In genomic region chr18:7725473-7725872, GRCh38 we compare ENCODE assay signal across 20 cellular contexts.
DNase-seq lines count a peak whose midpoint lies in the region; ATAC-seq, FAIRE-seq and TF ChIP-seq lines count a peak whose summit lies in the region.
"Had no signal": no experiment of that assay in that cellular context is flagged by ENCODE, and none has a peak within 500 bp of the region (broad histone marks: within the 10 kb centered on the region; RNA-seq: fewer than 3 reads in every experiment).

No MANE protein-coding gene starts in this region.

- no peak for TF ChIP-seq POLR2A in H1 (IDR thresholded peaks at IDR 0.05; ENCODE audit: control extremely low read depth in 1 of 2, low read depth in 2 of 2, low read length in 2 of 2)

- H2BK5ac ChIP-seq in H1 (ENCODE audit: low read depth, low read length) (no peak overlapping the region), mesendoderm (ENCODE audit: low read length) (no peak overlapping the region), trophoblast cell (ENCODE audit: low read depth, low read length, poor library complexity) (no peak overlapping the region)

- H3K27me3 ChIP-seq in H1 (replicated peaks in 1 of 4; ENCODE audit: control insufficient read depth in 3 of 4, extremely low read depth in 1 of 4, insufficient read depth in 3 of 4, low read length in 3 of 4) (no peaks in the 10 kb centered on the region), mesendoderm (ENCODE audit: insufficient read depth, low read length, poor library complexity) (no peaks in the 10 kb centered on the region), trophoblast cell (ENCODE audit: insufficient read depth, low read length) (no peaks in the 10 kb centered on the region), skeletal muscle satellite cell (ENCODE audit: control insufficient read depth, insufficient read depth, low read length) (peaks cover 3% of the 10 kb centered on the region)

- H4K5ac ChIP-seq in H1 (ENCODE audit: insufficient read length, low read depth, low read length) (no peak overlapping the region), mesendoderm (ENCODE audit: low read length) (no peak overlapping the region)

- H4K91ac ChIP-seq in H1 (replicated peaks; ENCODE audit: insufficient read length, low read length): no peak overlapping the region
- no peak overlapping the region for H4K91ac ChIP-seq in trophoblast cell (ENCODE audit: low read depth, low read length)

- H3K9ac ChIP-seq in H1 (replicated peaks in 1 of 4; ENCODE audit: extremely low read depth in 1 of 4, low read depth in 3 of 4, low read length in 3 of 4) (no peak overlapping the region; a peak in 1 of 7 replicates), mesendoderm (ENCODE audit: low read length) (no peak overlapping the region), trophoblast cell (ENCODE audit: low read length) (no peak overlapping the region), skeletal muscle satellite cell (ENCODE audit: low read depth, low read length) (no peak overlapping the region)

- no peak overlapping the region for H2BK15ac ChIP-seq in H1 (ENCODE audit: low read length)
- H2BK15ac ChIP-seq in mesendoderm (replicated peaks; ENCODE audit: low read depth): no peak overlapping the region

- TF ChIP-seq EP300 in H1 (IDR thresholded peaks at IDR 0.05; ENCODE audit: borderline replicate concordance in 1 of 2, low read depth in 2 of 2, low read length in 2 of 2): no peak

- H3K4ac ChIP-seq in H1 (replicated peaks; ENCODE audit: insufficient read length, low read depth, low read length) (no peak overlapping the region), mesendoderm (ENCODE audit: low read depth, low read length) (no peak overlapping the region), trophoblast cell (ENCODE audit: low read depth, low read length) (no peak overlapping the region)

- H4K12ac ChIP-seq in trophoblast cell (ENCODE audit: low read depth, low read length): no peak overlapping the region

- POLR2A ChIA-PET in H1 (lab: Charles Lee; ENCODE audit: partially characterized antibody): no interaction called here

- 83% methylated on average over 9 of the region's 9 CpGs; no CpG with 5 or more reads in 1 of the 2 experiments for WGBS in H1 (ENCODE audit: extremely low coverage in 1 of 2, insufficient coverage in 1 of 2, insufficient read length in 1 of 2, insufficient replicate concordance in 2 of 2, low coverage in 1 of 2, low lambda C conversion rate in 2 of 2, missing lambda C conversion rate in 1 of 2), 2 experiments
- WGBS in mesendoderm (ENCODE audit: extremely low coverage, insufficient coverage, low lambda C conversion rate): no CpG with 5 or more reads among the region's 9 CpGs
- WGBS in trophoblast cell (ENCODE audit: extremely low coverage, insufficient coverage, insufficient read length): no CpG with 5 or more reads among the region's 9 CpGs

- H2BK120ac ChIP-seq in H1 (replicated peaks; ENCODE audit: low read depth, low read length) (no peak overlapping the region), mesendoderm (ENCODE audit: low read depth, low read length) (no peak overlapping the region), trophoblast cell (ENCODE audit: insufficient read depth, low read length, poor library complexity) (peak overlapping the region; percentile 15)

- H3K4me3 ChIP-seq in H1 (ENCODE audit: extremely low read depth in 1 of 4, insufficient read depth in 2 of 4, low read depth in 3 of 4, low read length in 4 of 4) (no peak overlapping the region), mesendoderm (ENCODE audit: low read length) (no peak overlapping the region), trophoblast cell (ENCODE audit: low read depth, low read length) (no peak overlapping the region), skeletal muscle satellite cell (ENCODE audit: low read length) (no peak overlapping the region), foreskin fibroblast (ENCODE audit: low read depth in 1 of 2, low read length in 2 of 2) (no peak overlapping the region)

- no peak for TF ChIP-seq RAD21 in H1 (IDR thresholded peaks at IDR 0.05 in 1 of 2, conservative IDR thresholded peaks at IDR 0.05 in 1 of 2; ENCODE audit: low read depth in 2 of 2, low read length in 2 of 2)

- ATAC-seq in HG03039 (IDR thresholded peaks at IDR 0.05; ENCODE audit: unreplicated experiment) (no peak), HG03196 (IDR thresholded peaks at IDR 0.05; ENCODE audit: unreplicated experiment) (no peak)

- no peak overlapping the region for H2AFZ ChIP-seq in H1 (ENCODE audit: low read length)
- no peak overlapping the region for H2AFZ ChIP-seq in trophoblast cell (ENCODE audit: insufficient read depth, low read length, poor library complexity)

- no peaks in the 10 kb centered on the region for H3K36me3 ChIP-seq in H1 (ENCODE audit: control insufficient read depth in 2 of 4, insufficient read depth in 4 of 4, low read length in 3 of 4)
- H3K36me3 ChIP-seq in mesendoderm (ENCODE audit: control insufficient read depth, insufficient read depth, low read length): no peaks in the 10 kb centered on the region
- no peaks in the 10 kb centered on the region for H3K36me3 ChIP-seq in trophoblast cell (ENCODE audit: control insufficient read depth in 1 of 2, insufficient read depth in 2 of 2, low read length in 2 of 2)
- H3K36me3 ChIP-seq in skeletal muscle satellite cell (ENCODE audit: insufficient read depth, low read length): no peaks in the 10 kb centered on the region

- H3K4me1 ChIP-seq in H1 (replicated peaks in 1 of 4; ENCODE audit: control insufficient read depth in 3 of 4, insufficient read depth in 4 of 4, low read length in 3 of 4) (peaks cover 0 to 12% (median 5%) of the 10 kb centered on the region in 4 experiments; a peak in 6 of 7 replicates), mesendoderm (ENCODE audit: control insufficient read depth, low read depth, low read length) (peaks cover 2% of the 10 kb centered on the region), trophoblast cell (ENCODE audit: control insufficient read depth in 1 of 2, insufficient read depth in 2 of 2, low read length in 2 of 2) (peaks cover 0 to 10% of the 10 kb centered on the region in 2 experiments), skeletal muscle satellite cell (ENCODE audit: control insufficient read depth, insufficient read depth, low read length) (no peaks in the 10 kb centered on the region)

- H3K56ac ChIP-seq in H1 (replicated peaks; ENCODE audit: insufficient read length, low read depth, low read length) (no peak overlapping the region), mesendoderm (ENCODE audit: low read length) (no peak overlapping the region)

- FAIRE-seq in H1 (lab: Jason Lieb, UNC): peak; percentile 13
- FAIRE-seq: GM12891, GM18507 had no signal

- H4K8ac ChIP-seq in H1 (ENCODE audit: extremely low read depth, insufficient read depth, low read length): no peak overlapping the region
- H4K8ac ChIP-seq in mesendoderm (ENCODE audit: low read depth, low read length): no peak overlapping the region
- H4K8ac ChIP-seq in trophoblast cell (ENCODE audit: low read depth, low read length): no peak overlapping the region

- H3K23me2 ChIP-seq in H1 (ENCODE audit: low read depth, low read length): no peaks in the 10 kb centered on the region

- no peaks in the 10 kb centered on the region for H3K9me3 ChIP-seq in H1 (ENCODE audit: insufficient read depth in 2 of 2, low read depth in 1 of 2, low read length in 1 of 2)
- no peaks in the 10 kb centered on the region for H3K9me3 ChIP-seq in trophoblast cell (ENCODE audit: insufficient read depth, low read depth, low read length)
- no peaks in the 10 kb centered on the region for H3K9me3 ChIP-seq in skeletal muscle satellite cell (replicated peaks; ENCODE audit: low read length)

- no peaks in the 10 kb centered on the region for H3K79me1 ChIP-seq in H1 (ENCODE audit: low read depth, low read length)
- H3K79me1 ChIP-seq in mesendoderm (ENCODE audit: low read length): no peaks in the 10 kb centered on the region
- H3K79me1 ChIP-seq in trophoblast cell (ENCODE audit: low read length): peaks cover 8% of the 10 kb centered on the region

- H4K20me1 ChIP-seq in H1 (replicated peaks in 1 of 2; ENCODE audit: control insufficient read depth in 1 of 2, insufficient read depth in 2 of 2, low read length in 2 of 2): no peaks in the 10 kb centered on the region

- H3K14ac ChIP-seq in H1 (ENCODE audit: insufficient read length): no peak overlapping the region
- no peak overlapping the region for H3K14ac ChIP-seq in trophoblast cell (ENCODE audit: low read length)

- H3K23ac ChIP-seq in H1 (ENCODE audit: insufficient read length): no peak overlapping the region
- peak overlapping the region; percentile 16 for H3K23ac ChIP-seq in mesendoderm (ENCODE audit: low read length)
- no peak overlapping the region for H3K23ac ChIP-seq in trophoblast cell (ENCODE audit: low read length)

- 0 out of 2 replicates have a peak overlapping the region, but pooled peaks have one; percentile 29 for H2BK20ac ChIP-seq in H1 (ENCODE audit: low read length)

- H2BK12ac ChIP-seq in H1 (ENCODE audit: low read depth, low read length) (0 out of 2 replicates have a peak overlapping the region, but pooled peaks have one; percentile 40), trophoblast cell (ENCODE audit: low read length) (no peak overlapping the region)

- no peak for DNase-seq in H1 (ENCODE audit: low read depth in 1 of 2, low spot score in 2 of 2)
- no peak for DNase-seq in mesendoderm
- DNase-seq in trophoblast cell: no peak
- no peak for DNase-seq in foreskin fibroblast
- no peak for DNase-seq in HT-29 (ENCODE audit: low spot score)
- DNase-seq: C1 segment of cervical spinal cord; Calu3; CD4-positive, alpha-beta memory T cell; COR-L47; DMS53; DMS79 treated with DMSO at 0.1 percent for 48 hours; GF-D8; GOT3; H7; HCEC 1CT had no signal

- CTCF ChIA-PET in H1 (lab: Charles Lee; ENCODE audit: partially characterized antibody): interaction anchor here (3.0 kb wide), 1 partner anchor 10 kb away, joined by 11 read pairs; no protein-coding TSS in a partner anchor

- H3K4me2 ChIP-seq in H1 (ENCODE audit: insufficient read depth in 1 of 2, low read depth in 2 of 2, low read length in 2 of 2) (no peak overlapping the region), mesendoderm (ENCODE audit: low read length) (no peak overlapping the region), trophoblast cell (ENCODE audit: low read length) (no peak overlapping the region), skeletal muscle satellite cell (ENCODE audit: low read length) (peak overlapping the region; percentile 42)

- H2AK5ac ChIP-seq in H1 (ENCODE audit: low read depth, low read length) (0 out of 2 replicates have a peak overlapping the region, but pooled peaks have one; percentile 11), mesendoderm (ENCODE audit: low read length) (no peak overlapping the region), trophoblast cell (ENCODE audit: low read length) (no peak overlapping the region)

- no peaks in the 10 kb centered on the region for H3K79me2 ChIP-seq in H1 (ENCODE audit: control insufficient read depth in 1 of 2, insufficient read depth in 2 of 2, low read length in 2 of 2)
- no peaks in the 10 kb centered on the region for H3K79me2 ChIP-seq in mesendoderm (ENCODE audit: control insufficient read depth, insufficient read depth, low read length)
- no peaks in the 10 kb centered on the region for H3K79me2 ChIP-seq in trophoblast cell (ENCODE audit: control insufficient read depth, insufficient read depth, low read length, poor library complexity)

- H3K18ac ChIP-seq in H1 (ENCODE audit: extremely low read depth, low read length) (no peak overlapping the region), mesendoderm (ENCODE audit: low read length) (no peak overlapping the region), trophoblast cell (ENCODE audit: low read length) (no peak overlapping the region)

- H3K27ac ChIP-seq in H1 (ENCODE audit: low read depth, low read length) (no peak overlapping the region), mesendoderm (ENCODE audit: low read depth, low read length) (no peak overlapping the region), trophoblast cell (ENCODE audit: low read depth, low read length) (no peak overlapping the region)

- TF ChIP-seq CTCF in H1 (IDR thresholded peaks at IDR 0.05; ENCODE audit: control extremely low read depth in 1 of 3, insufficient read depth in 1 of 3, low read depth in 1 of 3, low read length in 3 of 3): no peak
- TF ChIP-seq CTCF in foreskin fibroblast (IDR thresholded peaks at IDR 0.05; ENCODE audit: low read depth, low read length): no peak
